In the genomic region with DNA sequence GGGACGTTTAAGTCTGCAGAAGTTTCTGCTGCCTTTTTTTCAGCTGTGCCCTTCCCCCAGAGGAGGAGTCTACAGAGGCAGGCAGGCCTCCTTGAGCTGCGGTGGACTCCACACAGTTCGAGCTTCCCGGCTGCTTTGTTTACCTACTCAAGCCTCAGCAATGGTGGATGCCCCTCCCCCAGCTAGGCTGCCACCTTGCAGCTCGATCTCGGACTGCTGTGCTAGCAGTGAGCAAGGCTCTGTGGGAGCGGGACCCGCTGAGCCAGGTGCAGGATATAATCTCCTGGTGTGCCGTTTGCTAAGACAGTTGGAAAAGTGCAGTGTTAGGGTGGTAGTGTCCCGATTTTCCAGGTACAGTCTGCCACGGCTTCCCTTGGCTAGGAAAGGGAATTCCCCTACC, we compare ENCODE assay signal across 6 cellular contexts.
DNase-seq lines count a peak whose midpoint lies in the region; ATAC-seq, FAIRE-seq and TF ChIP-seq lines count a peak whose summit lies in the region.
"Not testable (repeated sequence)": the region's sequence is repeated elsewhere in the genome, so short reads cannot be mapped to it uniquely, and the experiment has no call there.

No MANE protein-coding gene starts in this region.

- 92% methylated on average over 11 of the region's 11 CpGs; no CpG with 5 or more reads in 1 of the 2 experiments for WGBS in H1 (ENCODE audit: extremely low coverage in 1 of 2, insufficient coverage in 1 of 2, insufficient read length in 1 of 2, insufficient replicate concordance in 2 of 2, low coverage in 1 of 2, low lambda C conversion rate in 2 of 2, missing lambda C conversion rate in 1 of 2), 2 experiments
- 86 to 87% methylated on average over 11 of the region's 11 CpGs for WGBS in esophagus, 2 donors

- H3K27me3 ChIP-seq in RWPE2 (ENCODE audit: insufficient read depth, poor library complexity, severe bottlenecking); H1 (replicated peaks in 1 of 4; ENCODE audit: control insufficient read depth in 3 of 4, extremely low read depth in 1 of 4, insufficient read depth in 3 of 4, low read length in 3 of 4); esophagus (ENCODE audit: control insufficient read depth in 1 of 2, insufficient read depth in 2 of 2, low read length in 2 of 2); left ventricle myocardium inferior (ENCODE audit: low read depth): not testable (repeated sequence)

- not testable (repeated sequence) for H2BK120ac ChIP-seq in H1 (replicated peaks; ENCODE audit: low read depth, low read length)

- H3K9ac ChIP-seq in H1 (replicated peaks in 1 of 4; ENCODE audit: extremely low read depth in 1 of 4, low read depth in 3 of 4, low read length in 3 of 4): not testable (repeated sequence)

- not testable (repeated sequence) for TF ChIP-seq EP300 in H1 (IDR thresholded peaks at IDR 0.05; ENCODE audit: borderline replicate concordance in 1 of 2, low read depth in 2 of 2, low read length in 2 of 2)

- TF ChIP-seq POLR2A in H1 (IDR thresholded peaks at IDR 0.05; ENCODE audit: control extremely low read depth in 1 of 2, low read depth in 2 of 2, low read length in 2 of 2): not testable (repeated sequence)

- H2BK15ac ChIP-seq in H1 (ENCODE audit: low read length): not testable (repeated sequence)

- not testable (repeated sequence) for H3K27ac Mint-ChIP-seq in osteocyte (ENCODE audit: unreplicated experiment)

- H2AK5ac ChIP-seq in H1 (ENCODE audit: low read depth, low read length): not testable (repeated sequence)

- TF ChIP-seq RAD21 in H1 (IDR thresholded peaks at IDR 0.05 in 1 of 2, conservative IDR thresholded peaks at IDR 0.05 in 1 of 2; ENCODE audit: low read depth in 2 of 2, low read length in 2 of 2): not testable (repeated sequence)

- not testable (repeated sequence) for H4K20me1 ChIP-seq in H1 (replicated peaks in 1 of 2; ENCODE audit: control insufficient read depth in 1 of 2, insufficient read depth in 2 of 2, low read length in 2 of 2)

- peaks cover 37% of the 10 kb centered on the region for H3K4me1 ChIP-seq in RWPE2 (ENCODE audit: insufficient read depth, poor library complexity, severe bottlenecking)
- H3K4me1 ChIP-seq in H1 (replicated peaks in 1 of 4; ENCODE audit: control insufficient read depth in 3 of 4, insufficient read depth in 4 of 4, low read length in 3 of 4): not testable (repeated sequence)
- peaks cover 0 to 22% of the 10 kb centered on the region in 2 donors for H3K4me1 ChIP-seq in esophagus (ENCODE audit: control insufficient read depth in 2 of 2, insufficient read depth in 2 of 2, low read length in 1 of 2)
- H3K4me1 ChIP-seq in left ventricle myocardium inferior: peaks cover 63% of the 10 kb centered on the region

- not testable (repeated sequence) for H3K79me1 ChIP-seq in H1 (ENCODE audit: low read depth, low read length)

- H3K27ac ChIP-seq in C4-2B (peak overlapping the region; percentile 79), RWPE2 (ENCODE audit: poor library complexity, severe bottlenecking) (peak overlapping the region; percentile 58), esophagus (ENCODE audit: low read depth in 2 of 2, low read length in 1 of 2) (peak overlapping the region; percentile 63 to 84), left ventricle myocardium inferior (replicated peaks) (peak overlapping the region; percentile 41)
- H3K27ac ChIP-seq in H1 (ENCODE audit: low read depth, low read length): not testable (repeated sequence)

- not testable (repeated sequence) for H3K23ac ChIP-seq in H1 (ENCODE audit: insufficient read length)

- not testable (repeated sequence) for H3K4ac ChIP-seq in H1 (replicated peaks; ENCODE audit: insufficient read length, low read depth, low read length)

- H3K14ac ChIP-seq in H1 (ENCODE audit: insufficient read length): not testable (repeated sequence)

- not testable (repeated sequence) for H2BK20ac ChIP-seq in H1 (ENCODE audit: low read length)

- peaks cover 22% of the 10 kb centered on the region for H3K36me3 Mint-ChIP-seq in osteocyte (ENCODE audit: unreplicated experiment)

- H3K56ac ChIP-seq in H1 (replicated peaks; ENCODE audit: insufficient read length, low read depth, low read length): not testable (repeated sequence)

- H3K27me3 Mint-ChIP-seq in osteocyte (ENCODE audit: unreplicated experiment): not testable (repeated sequence)

- not testable (repeated sequence) for H3K4me2 ChIP-seq in H1 (ENCODE audit: insufficient read depth in 1 of 2, low read depth in 2 of 2, low read length in 2 of 2)

- not testable (repeated sequence) for H2BK5ac ChIP-seq in H1 (ENCODE audit: low read depth, low read length)

- TF ChIP-seq CTCF in C4-2B (conservative IDR thresholded peaks at IDR 0.05); RWPE2 (IDR thresholded peaks at IDR 0.05; ENCODE audit: poor library complexity, severe bottlenecking); H1 (IDR thresholded peaks at IDR 0.05; ENCODE audit: control extremely low read depth in 1 of 3, insufficient read depth in 1 of 3, low read depth in 1 of 3, low read length in 3 of 3); left ventricle myocardium inferior (IDR thresholded peaks at IDR 0.05; ENCODE audit: borderline replicate concordance); osteocyte (IDR thresholded peaks at IDR 0.05): not testable (repeated sequence)

- not testable (repeated sequence) for H3K9me3 Mint-ChIP-seq in osteocyte (ENCODE audit: unreplicated experiment)

- intact Hi-C loops in left ventricle myocardium inferior (cut with micrococcal nuclease): loop anchor here (10.0 kb wide), 1 partner anchor 73 kb away; no protein-coding TSS in a partner anchor

- CTCF ChIA-PET in H1 (lab: Charles Lee; ENCODE audit: partially characterized antibody): interaction anchor here (1.2 to 3.8 kb wide), 2 partner anchors 13 to 78 kb away, joined by 5 to 12 read pairs; no protein-coding TSS in a partner anchor

- H3K4me3 Mint-ChIP-seq in osteocyte (ENCODE audit: unreplicated experiment): not testable (repeated sequence)

- POLR2A ChIA-PET in H1 (lab: Charles Lee; ENCODE audit: partially characterized antibody): not testable (repeated sequence)

- not testable (repeated sequence) for FAIRE-seq in H1 (lab: Jason Lieb, UNC)

- not testable (repeated sequence) for H3K23me2 ChIP-seq in H1 (ENCODE audit: low read depth, low read length)

- H3K79me2 ChIP-seq in H1 (ENCODE audit: control insufficient read depth in 1 of 2, insufficient read depth in 2 of 2, low read length in 2 of 2): not testable (repeated sequence)

- not testable (repeated sequence) for H3K4me3 ChIP-seq in RWPE2 (ENCODE audit: severe bottlenecking); H1 (ENCODE audit: extremely low read depth in 1 of 4, insufficient read depth in 2 of 4, low read depth in 3 of 4, low read length in 4 of 4); esophagus (ENCODE audit: low read depth in 1 of 2, low read length in 2 of 2); left ventricle myocardium inferior

- not testable (repeated sequence) for H2AFZ ChIP-seq in H1 (ENCODE audit: low read length)

- ATAC-seq in RWPE2 (ENCODE audit: low read depth): not testable (repeated sequence)

- not testable (repeated sequence) for DNase-seq in RWPE2 (ENCODE audit: low spot score); H1 (ENCODE audit: low read depth in 1 of 2, low spot score in 2 of 2); left ventricle myocardium inferior
- peak; percentile 62 for DNase-seq in osteocyte (ENCODE audit: extremely low spot score, unreplicated experiment)

- not testable (repeated sequence) for H2BK12ac ChIP-seq in H1 (ENCODE audit: low read depth, low read length)

- peaks cover 28% of the 10 kb centered on the region for H3K4me1 Mint-ChIP-seq in osteocyte (ENCODE audit: unreplicated experiment)

- H3K18ac ChIP-seq in H1 (ENCODE audit: extremely low read depth, low read length): not testable (repeated sequence)

- not testable (repeated sequence) for H4K5ac ChIP-seq in H1 (ENCODE audit: insufficient read length, low read depth, low read length)

- not testable (repeated sequence) for H4K91ac ChIP-seq in H1 (replicated peaks; ENCODE audit: insufficient read length, low read length)

- not testable (repeated sequence) for H3K36me3 ChIP-seq in RWPE2 (ENCODE audit: low read depth); H1 (ENCODE audit: control insufficient read depth in 2 of 4, insufficient read depth in 4 of 4, low read length in 3 of 4); esophagus (ENCODE audit: control insufficient read depth in 2 of 2, insufficient read depth in 2 of 2, low read length in 1 of 2)
- peaks cover 10% of the 10 kb centered on the region for H3K36me3 ChIP-seq in left ventricle myocardium inferior

- not testable (repeated sequence) for H3K9me3 ChIP-seq in RWPE2 (ENCODE audit: severe bottlenecking); esophagus (ENCODE audit: control insufficient read depth in 2 of 2, insufficient read depth in 1 of 2, low read depth in 1 of 2, low read length in 1 of 2); left ventricle myocardium inferior (replicated peaks)
- H3K9me3 ChIP-seq in H1 (ENCODE audit: insufficient read depth in 2 of 2, low read depth in 1 of 2, low read length in 1 of 2): peaks cover 16 to 17% of the 10 kb centered on the region in 2 experiments

- H4K8ac ChIP-seq in H1 (ENCODE audit: extremely low read depth, insufficient read depth, low read length): 0 out of 2 replicates have a peak overlapping the region, but pooled peaks have one; percentile 5
